Comparison of ENCODE assay signal across 16 cellular contexts in genomic region chr3:64584193-64584592, GRCh38.
DNase-seq lines count a peak whose midpoint lies in the region; ATAC-seq and TF ChIP-seq lines count a peak whose summit lies in the region.
"Had no signal": no experiment of that assay in that cellular context is flagged by ENCODE, and none has a peak within 500 bp of the region (broad histone marks: within the 10 kb centered on the region; RNA-seq: fewer than 3 reads in every experiment).

No MANE protein-coding gene starts in this region.

- H3K4me3 ChIP-seq in body of pancreas (no peak overlapping the region), fibroblast of pulmonary artery (replicated peaks; ENCODE audit: low read depth, low read length) (no peak overlapping the region), tibial nerve (peak overlapping the region in 2 of 4 donors; percentile 22 to 27), PC-9 (no peak overlapping the region)

- H3K9me3 ChIP-seq in body of pancreas: no peaks in the 10 kb centered on the region
- no peaks in the 10 kb centered on the region for H3K9me3 ChIP-seq in tibial nerve
- H3K9me3 ChIP-seq in PC-9 (ENCODE audit: insufficient read depth, low read depth): no peaks in the 10 kb centered on the region

- intact Hi-C loops in body of pancreas (cut with DNase I) (no loop called here), PC-9 (cut with micrococcal nuclease; ENCODE audit: unreplicated experiment) (no loop called here)

- H3F3A ChIP-seq in PC-9 (ENCODE audit: insufficient read depth, low read depth): no peaks in the 10 kb centered on the region

- no peak for TF ChIP-seq CTCF in body of pancreas (IDR thresholded peaks at IDR 0.05)
- no peak for TF ChIP-seq CTCF in fibroblast of pulmonary artery (IDR thresholded peaks at IDR 0.05; ENCODE audit: low read length, missing control alignments)
- TF ChIP-seq CTCF in tibial nerve (IDR thresholded peaks at IDR 0.05): no peak
- no peak for TF ChIP-seq CTCF in PC-9 (conservative IDR thresholded peaks at IDR 0.05)

- H4K20me1 ChIP-seq in PC-9 (ENCODE audit: insufficient read depth): no peaks in the 10 kb centered on the region

- H3K27me3 ChIP-seq in body of pancreas (no peaks in the 10 kb centered on the region), tibial nerve (no peaks in the 10 kb centered on the region), PC-9 (ENCODE audit: insufficient read depth, low read depth) (no peaks in the 10 kb centered on the region)

- ATAC-seq in body of pancreas: peak; percentile 33
- no peak for ATAC-seq in HG02642 (IDR thresholded peaks at IDR 0.05; ENCODE audit: poor library complexity, unreplicated experiment)
- ATAC-seq: SK-N-SH treated with all-trans-retinoic acid at 6 μM for 48 hours had no signal

- peak overlapping the region in 1 of 4 donors; percentile 41 for H3K27ac ChIP-seq in body of pancreas
- peak overlapping the region in 3 of 4 donors; percentile 52 to 79 (median 66) for H3K27ac ChIP-seq in tibial nerve
- no peak overlapping the region for H3K27ac ChIP-seq in PC-9
- H3K27ac ChIP-seq: KMS-11 had no signal

- TF ChIP-seq POLR2A in body of pancreas (IDR thresholded peaks at IDR 0.05) (no peak), tibial nerve (IDR thresholded peaks at IDR 0.05) (no peak)

- no TSS peak for BruUV-seq in PC-9 (replicated peaks; lab: Mats Ljungman, UMichigan)

- 82 to 83% methylated on average over 1 of the region's 1 CpG for WGBS in body of pancreas, 2 donors
- 10 to 18% methylated on average over 1 of the region's 1 CpG for whole genome bisulfite sequencing in tibial nerve, 2 donors

- CTCF ChIA-PET in PC-9 (lab: Charles Lee): no interaction called here

- no peaks in the 10 kb centered on the region for H3K36me3 ChIP-seq in body of pancreas (replicated peaks in 1 of 2; ENCODE audit: insufficient read depth in 1 of 2, low read depth in 2 of 2)
- no peaks in the 10 kb centered on the region for H3K36me3 ChIP-seq in tibial nerve
- H3K36me3 ChIP-seq in PC-9 (ENCODE audit: low read depth): no peaks in the 10 kb centered on the region

- H3K9me2 ChIP-seq in PC-9 (ENCODE audit: insufficient read depth): no peaks in the 10 kb centered on the region

- POLR2A ChIA-PET in PC-9 (lab: Charles Lee; ENCODE audit: unreplicated experiment): no interaction called here

- H2AFZ ChIP-seq in PC-9: no peak overlapping the region

- no peaks in the 10 kb centered on the region for H3K79me2 ChIP-seq in PC-9 (ENCODE audit: low read depth)

- H3K4me1 ChIP-seq in body of pancreas (peaks cover 31% of the 10 kb centered on the region), tibial nerve (peaks cover 0 to 43% (median 15%) of the 10 kb centered on the region in 4 donors), PC-9 (replicated peaks; ENCODE audit: insufficient read depth) (no peaks in the 10 kb centered on the region)

- TF ChIP-seq EP300 in tibial nerve (IDR thresholded peaks at IDR 0.05): no peak

- DNase-seq in body of pancreas: no peak
- peak; percentile 22 for DNase-seq in fibroblast of pulmonary artery (ENCODE audit: low read depth)
- DNase-seq in left kidney (ENCODE audit: low read depth, low spot score): peak; percentile 36
- DNase-seq in tibial nerve (ENCODE audit: low spot score in 2 of 2): no peak
- DNase-seq in NCI-H187 (lab: John Stamatoyannopoulos, UW): no peak
- DNase-seq in PC-9: no peak
- DNase-seq: C1 segment of cervical spinal cord, DMS 273 treated with DMSO at 0.1 percent for 48 hours, GDM1, NCI-H146, NCI-H2227 treated with DMSO at 0.1 percent for 48 hours, NCI-H524 treated with DMSO at 0.1 percent for 48 hours, SHP77 treated with DMSO at 0.1 percent for 48 hours had no signal

- no peak overlapping the region for H3K4me2 ChIP-seq in PC-9
- H3K4me2 ChIP-seq: KMS-11 had no signal

Comparison
In these comparisons a context has a peak if more than half of its experiments do, and no peak if none do; other contexts are left out.
1. DNase-seq: peak in fibroblast of pulmonary artery (single experiment) and left kidney (single experiment); none in body of pancreas (0 of 4), tibial nerve (0 of 2), NCI-H187 (0 of 2) and PC-9 (0 of 2).